Comparison of ENCODE assay signal across 27 cellular contexts in the genomic region with DNA sequence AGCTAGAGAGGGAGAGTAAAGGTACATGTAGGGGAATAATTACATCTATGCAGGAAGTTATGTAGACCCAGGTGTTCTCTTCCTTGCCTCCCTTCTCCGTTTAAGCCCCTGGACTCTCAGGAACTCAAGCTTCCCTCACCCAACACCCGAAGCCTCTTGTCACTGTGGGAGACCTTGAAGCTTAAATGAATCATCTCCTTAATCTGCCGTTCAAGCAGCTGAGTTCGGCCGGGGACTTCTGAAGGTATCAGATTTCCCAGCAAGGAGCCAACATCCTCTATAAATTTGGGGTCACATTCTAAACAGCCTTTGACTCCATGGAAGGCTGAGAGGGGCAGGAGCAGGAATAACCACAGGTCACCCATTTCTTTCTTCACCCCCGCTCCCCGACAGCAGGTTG. TPM values are rescaled to one million over a fixed set of nuclear protein-coding genes. Genes with fewer than 3 reads are reported as not detected.
DNase-seq lines count a peak whose midpoint lies in the region; ATAC-seq and TF ChIP-seq lines count a peak whose summit lies in the region.
"Had no signal": no experiment of that assay in that cellular context is flagged by ENCODE, and none has a peak within 500 bp of the region (broad histone marks: within the 10 kb centered on the region; RNA-seq: fewer than 3 reads in every experiment).

No MANE protein-coding gene starts in this region.

- CTCF ChIA-PET in MCF 10A (lab: Yijun Ruan, JAX) (interaction anchor here (0.7 kb wide), 1 partner anchor 117 kb away, joined by 3 read pairs; no protein-coding TSS in a partner anchor), WTC11 (lab: Charles Lee) (no interaction called here)
- CTCF ChIA-PET in CD4-positive, alpha-beta memory T cell (lab: Charles Lee; ENCODE audit: partially characterized antibody): no interaction called here

- H3K4me3 Mint-ChIP-seq in MCF 10A (ENCODE audit: unreplicated experiment) (no peak overlapping the region), WTC11 (no peak overlapping the region)
- no peak overlapping the region for H3K4me3 Mint-ChIP-seq in CD4-positive, alpha-beta memory T cell
- H3K4me3 Mint-ChIP-seq: CD4-positive, CD25-positive, alpha-beta regulatory T cell; IgD-negative memory B cell had no signal

- no peaks in the 10 kb centered on the region for H3K9me3 Mint-ChIP-seq in MCF 10A (ENCODE audit: unreplicated experiment)
- H3K9me3 Mint-ChIP-seq in WTC11: peaks cover 7% of the 10 kb centered on the region
- H3K9me3 Mint-ChIP-seq in CD4-positive, alpha-beta memory T cell: peaks cover 6 to 46% (median 27%) of the 10 kb centered on the region in 8 donors

- no peak overlapping the region for H3K27ac Mint-ChIP-seq in MCF 10A (ENCODE audit: low read depth, unreplicated experiment)
- no peak overlapping the region for H3K27ac Mint-ChIP-seq in WTC11
- H3K27ac Mint-ChIP-seq in CD4-positive, alpha-beta memory T cell: no peak overlapping the region
- H3K27ac Mint-ChIP-seq: CD4-positive, CD25-positive, alpha-beta regulatory T cell; IgD-negative memory B cell had no signal

- intact Hi-C loops in MCF 10A (cut with micrococcal nuclease) (no loop called here), breast epithelium (cut with DNase I; ENCODE audit: low total_unique reads) (no loop called here)
- intact Hi-C loops in CD4-positive, alpha-beta memory T cell (cut with micrococcal nuclease): no loop called here

- TF ChIP-seq CTCF in MCF 10A (IDR thresholded peaks at IDR 0.05; ENCODE audit: unreplicated experiment) (no peak), breast epithelium (IDR thresholded peaks at IDR 0.05) (no peak), WTC11 (IDR thresholded peaks at IDR 0.05) (no peak)

- H3K27me3 ChIP-seq in breast epithelium (no peaks in the 10 kb centered on the region), mesendoderm (ENCODE audit: insufficient read depth, low read length, poor library complexity) (no peaks in the 10 kb centered on the region)
- no peaks in the 10 kb centered on the region for H3K27me3 ChIP-seq in CD4-positive, alpha-beta memory T cell (ENCODE audit: insufficient read depth, low read length)
- H3K27me3 ChIP-seq: BLaER1 had no signal

- H4K8ac ChIP-seq in mesendoderm (ENCODE audit: low read depth, low read length): no peak overlapping the region

- in situ Hi-C loops in ACHN (cut with HindIII; ENCODE audit: low pct_ligation_motif_present, low pct_unique_long_range_greater_than_20kb, low sequenced_read_pairs): no loop called here

- TF ChIP-seq POLR2A in breast epithelium (IDR thresholded peaks at IDR 0.05): no peak

- H3K36me3 ChIP-seq in breast epithelium (no peaks in the 10 kb centered on the region), mesendoderm (ENCODE audit: control insufficient read depth, insufficient read depth, low read length) (no peaks in the 10 kb centered on the region)
- no peaks in the 10 kb centered on the region for H3K36me3 ChIP-seq in CD4-positive, alpha-beta memory T cell (ENCODE audit: insufficient read depth, low read length)
- H3K36me3 ChIP-seq: BLaER1 had no signal

- H3K79me2 ChIP-seq in mesendoderm (ENCODE audit: control insufficient read depth, insufficient read depth, low read length): no peaks in the 10 kb centered on the region

- peak; percentile 36 for ATAC-seq in WTC11
- ATAC-seq: GM12878 had no signal

- H3K27me3 Mint-ChIP-seq in MCF 10A (ENCODE audit: insufficient read depth, unreplicated experiment) (peaks cover 15% of the 10 kb centered on the region), WTC11 (ENCODE audit: low read depth) (no peaks in the 10 kb centered on the region)
- no peaks in the 10 kb centered on the region for H3K27me3 Mint-ChIP-seq in CD4-positive, alpha-beta memory T cell
- H3K27me3 Mint-ChIP-seq: IgD-negative memory B cell had no signal

- no peak overlapping the region for H2BK120ac ChIP-seq in mesendoderm (ENCODE audit: low read depth, low read length)

- WGBS in mesendoderm (ENCODE audit: extremely low coverage, insufficient coverage, low lambda C conversion rate): no CpG with 5 or more reads among the region's 7 CpGs

- no peaks in the 10 kb centered on the region for H3K4me1 ChIP-seq in breast epithelium
- H3K4me1 ChIP-seq in mesendoderm (ENCODE audit: control insufficient read depth, low read depth, low read length): peaks cover 2% of the 10 kb centered on the region
- no peaks in the 10 kb centered on the region for H3K4me1 ChIP-seq in CD4-positive, alpha-beta memory T cell (ENCODE audit: insufficient read depth, low read length)
- H3K4me1 ChIP-seq: BLaER1 had no signal

- no peaks in the 10 kb centered on the region for H3K9me3 ChIP-seq in breast epithelium
- H3K9me3 ChIP-seq in CD4-positive, alpha-beta memory T cell (ENCODE audit: control insufficient read depth in 1 of 2, low read length in 2 of 2): no peaks in the 10 kb centered on the region
- H3K9me3 ChIP-seq: BLaER1 had no signal

- H2BK15ac ChIP-seq in mesendoderm (replicated peaks; ENCODE audit: low read depth): no peak overlapping the region

- DNase-seq in MCF 10A (ENCODE audit: unreplicated experiment) (peak; percentile 1), breast epithelium (ENCODE audit: low spot score in 2 of 2) (no peak), WTC11 (ENCODE audit: low spot score) (no peak), mesendoderm (peak; percentile 31), ACHN (no peak), hypothalamus (lab: John Stamatoyannopoulos, UW) (no peak)
- DNase-seq in CD4-positive, alpha-beta memory T cell: no peak
- DNase-seq: 8988T; CD4-positive, CD25-positive, alpha-beta regulatory T cell; COR-L47; DMS53; NCI-H1092; NCI-H1436; NCI-H187; NCI-H2081 treated with DMSO at 0.1 percent for 48 hours; NCI-H524 treated with DMSO at 0.1 percent for 48 hours; NCI-H774; Right ventricle myocardium superior; RPMI8226 had no signal

- no TSS peak for BruUV-seq in MCF 10A (replicated peaks; lab: Mats Ljungman, UMichigan)

- H3K79me1 ChIP-seq in mesendoderm (ENCODE audit: low read length): no peaks in the 10 kb centered on the region

- H3K27ac ChIP-seq in breast epithelium (no peak overlapping the region), mesendoderm (ENCODE audit: low read depth, low read length) (no peak overlapping the region)
- H3K27ac ChIP-seq in CD4-positive, alpha-beta memory T cell (ENCODE audit: low read depth, low read length): no peak overlapping the region
- H3K27ac ChIP-seq: BLaER1, KMS-11 had no signal

- H4K5ac ChIP-seq in mesendoderm (ENCODE audit: low read length): no peak overlapping the region

- no peak overlapping the region for H3K9ac ChIP-seq in mesendoderm (ENCODE audit: low read length)
- H3K9ac ChIP-seq: BLaER1, KMS-11 had no signal

- H3K4me1 Mint-ChIP-seq in MCF 10A (ENCODE audit: insufficient read depth, unreplicated experiment): no peaks in the 10 kb centered on the region
- H3K4me1 Mint-ChIP-seq in WTC11: peaks cover 14% of the 10 kb centered on the region
- H3K4me1 Mint-ChIP-seq in CD4-positive, alpha-beta memory T cell: no peaks in the 10 kb centered on the region
- H3K4me1 Mint-ChIP-seq: CD4-positive, CD25-positive, alpha-beta regulatory T cell; IgD-negative memory B cell had no signal

- no peak overlapping the region for H2AK5ac ChIP-seq in mesendoderm (ENCODE audit: low read length)

- H3K23ac ChIP-seq in mesendoderm (ENCODE audit: low read length): no peak overlapping the region

- H3K18ac ChIP-seq in mesendoderm (ENCODE audit: low read length): no peak overlapping the region

- POLR2A ChIA-PET in MCF 10A (lab: Yijun Ruan, JAX): interaction anchor here (0.7 kb wide), 1 partner anchor 108 kb away, joined by 4 read pairs; no protein-coding TSS in a partner anchor
- POLR2A ChIA-PET in WTC11 (lab: Charles Lee): no interaction called here
- POLR2A ChIA-PET in CD4-positive, alpha-beta memory T cell (lab: Charles Lee; ENCODE audit: partially characterized antibody): no interaction called here

- no peaks in the 10 kb centered on the region for H3K36me3 Mint-ChIP-seq in MCF 10A (ENCODE audit: insufficient read depth, unreplicated experiment)
- H3K36me3 Mint-ChIP-seq in WTC11: no peaks in the 10 kb centered on the region
- H3K36me3 Mint-ChIP-seq in CD4-positive, alpha-beta memory T cell: peaks cover 0 to 2% of the 10 kb centered on the region in 2 donors
- H3K36me3 Mint-ChIP-seq: CD4-positive, CD25-positive, alpha-beta regulatory T cell; IgD-negative memory B cell had no signal

- no peak overlapping the region for H3K4me2 ChIP-seq in mesendoderm (ENCODE audit: low read length)
- H3K4me2 ChIP-seq: BLaER1, KMS-11 had no signal

- H3K4me3 ChIP-seq in breast epithelium: no peak overlapping the region
- H3K4me3 ChIP-seq in mesendoderm (ENCODE audit: low read length): no peak overlapping the region
- H3K4me3 ChIP-seq in CD4-positive, alpha-beta memory T cell (ENCODE audit: low read length in 2 of 2): no peak overlapping the region
- H3K4me3 ChIP-seq: BLaER1, GM12878 had no signal

- no peak overlapping the region for H3K4ac ChIP-seq in mesendoderm (ENCODE audit: low read depth, low read length)

- H3K56ac ChIP-seq in mesendoderm (ENCODE audit: low read length): no peak overlapping the region

- no peak overlapping the region for H2BK5ac ChIP-seq in mesendoderm (ENCODE audit: low read length)

TF ChIP-seq in WTC11, 78 proteins besides CTCF, POLR2A, EP300 and RAD21 (continues in another document):
- TF ChIP-seq NFYB (CRISPR knock-in tag; conservative IDR thresholded peaks at IDR 0.05; ENCODE audit: low read depth) (no peak), ATF2 (CRISPR knock-in tag; IDR thresholded peaks at IDR 0.05; ENCODE audit: borderline replicate concordance, low read depth) (no peak)

RNA-seq across cellular contexts. Expression of gene IZUMO3, which starts 0.4 kb away (rescaled TPM):
- total RNA-seq in MCF 10A (2022): not detected in 2 replicates
- total RNA-seq in breast epithelium: not detected
- total RNA-seq in WTC11 (2021): not detected in 3 replicates
- not detected for polyA plus RNA-seq in mesendoderm (2013, experiment 1 of 2)
- polyA plus RNA-seq in mesendoderm (2013, experiment 2 of 2): 0.06 TPM
- total RNA-seq in CD4-positive, alpha-beta memory T cell: not detected
- polyA plus RNA-seq in CD4-positive, alpha-beta memory T cell: not detected
- total RNA-seq: CD4-positive, CD25-positive, alpha-beta regulatory T cell; Daoy; G401; GM12878; H1; Right ventricle myocardium superior; SK-MEL-5 had no signal
- polyA plus RNA-seq: CD4-positive, CD25-positive, alpha-beta regulatory T cell; GM12878; H1; IgD-negative memory B cell had no signal

Comparison
In these comparisons a context has a peak if more than half of its experiments do, and no peak if none do; other contexts are left out.
1. DNase-seq: peak in MCF 10A (single experiment) and mesendoderm (single experiment); none in breast epithelium (0 of 2), WTC11 (single experiment), ACHN (single experiment), hypothalamus (0 of 51) and CD4-positive, alpha-beta memory T cell (0 of 5).